In the genomic region with DNA sequence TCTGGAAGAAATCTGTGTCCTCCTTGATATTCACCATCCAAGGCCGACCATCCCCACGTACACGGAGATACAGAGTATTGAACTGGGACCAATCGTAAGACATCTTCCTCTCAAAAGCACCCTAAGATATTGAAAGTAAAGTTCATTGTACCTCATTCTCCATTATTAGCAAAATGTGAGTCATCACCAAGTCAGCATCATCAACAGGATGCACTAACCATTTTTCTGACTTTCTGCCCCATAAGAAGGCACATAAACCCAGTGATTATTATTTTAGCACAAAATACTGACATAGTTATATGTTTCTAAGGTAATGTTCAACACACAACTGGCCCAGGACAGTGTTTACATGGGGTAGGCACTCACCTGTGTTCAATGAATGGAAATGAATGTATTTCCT, we compare ENCODE assay signal across 27 cellular contexts. TPM values are rescaled to one million over a fixed set of nuclear protein-coding genes. Genes with fewer than 3 reads are reported as not detected.
DNase-seq lines count a peak whose midpoint lies in the region; ATAC-seq and TF ChIP-seq lines count a peak whose summit lies in the region.
"Had no signal": no experiment of that assay in that cellular context is flagged by ENCODE, and none has a peak within 500 bp of the region (broad histone marks: within the 10 kb centered on the region; RNA-seq: fewer than 3 reads in every experiment).

No MANE protein-coding gene starts in this region.

- H3K9me3 ChIP-seq in neutrophil (no peaks in the 10 kb centered on the region), hepatocyte (ENCODE audit: low read depth) (no peaks in the 10 kb centered on the region)
- H3K9me3 ChIP-seq in CD4-positive, alpha-beta T cell (ENCODE audit: control insufficient read depth, low read length), result no peaks in the 10 kb centered on the region
- H3K9me3 ChIP-seq: colonic mucosa, testis had no signal

- WGBS in hepatocyte (ENCODE audit: low lambda C conversion rate, missing lambda C conversion rate), result 94% methylated on average over 4 of the region's 4 CpGs

- peaks cover 25 to 35% of the 10 kb centered on the region in 2 experiments for H3K4me1 ChIP-seq in neutrophil (ENCODE audit: control insufficient read depth in 1 of 2, insufficient read depth in 1 of 2, low read depth in 1 of 2, low read length in 1 of 2)
- no peaks in the 10 kb centered on the region for H3K4me1 ChIP-seq in hepatocyte (ENCODE audit: insufficient read depth)
- H3K4me1 ChIP-seq: colonic mucosa, testis had no signal

- H3K36me3 Mint-ChIP-seq in activated naive CD4-positive, alpha-beta T cell treated with anti-CD3 and anti-CD28 coated beads, Interleukin-2, amount 50 U/mL, for 24 hours, result peaks cover 14% of the 10 kb centered on the region
- peaks cover 27% of the 10 kb centered on the region for H3K36me3 Mint-ChIP-seq in activated T-helper 2 cell treated with anti-CD3 and anti-CD28 coated beads, Interferon-gamma antibody, Interleukin-2, Interleukin-4, amounts not matched to agents 10 μg/mL and 5 μg/mL and 100 μg/mL, durations not matched to agents 14 hours and 24 hours and 36 hours (ENCODE audit: low read depth)
- H3K36me3 Mint-ChIP-seq in CD4-positive, alpha-beta T cell (ENCODE audit: low read depth), result peaks cover 41% of the 10 kb centered on the region

- no peak for ATAC-seq in GM21737 (IDR thresholded peaks at IDR 0.05; ENCODE audit: unreplicated experiment)
- ATAC-seq in CD4-positive, alpha-beta T cell (ENCODE audit: poor library complexity), result no peak
- ATAC-seq: left cardiac atrium; natural killer cell treated with Interleukin-12 subunit alpha and Interleukin-12 subunit beta and Interleukin-15 and Interleukin-18, amount 100 ng/mL, for 72 hours had no signal

- no peaks in the 10 kb centered on the region for H3K27me3 Mint-ChIP-seq in activated naive CD4-positive, alpha-beta T cell treated with anti-CD3 and anti-CD28 coated beads, Interleukin-2, amount 50 U/mL, for 24 hours
- H3K27me3 Mint-ChIP-seq in activated T-helper 2 cell treated with anti-CD3 and anti-CD28 coated beads, Interferon-gamma antibody, Interleukin-2, Interleukin-4, amounts not matched to agents 10 μg/mL and 5 μg/mL and 100 μg/mL, durations not matched to agents 14 hours and 24 hours and 36 hours (ENCODE audit: low read depth), result no peaks in the 10 kb centered on the region
- no peaks in the 10 kb centered on the region for H3K27me3 Mint-ChIP-seq in CD4-positive, alpha-beta T cell
- H3K27me3 Mint-ChIP-seq: natural killer cell treated with Interleukin-12 subunit alpha and Interleukin-12 subunit beta and Interleukin-15 and Interleukin-18, amount 100 ng/mL, for 72 hours had no signal

- H3K27me3 ChIP-seq in neutrophil (no peaks in the 10 kb centered on the region), hepatocyte (no peaks in the 10 kb centered on the region)
- no peaks in the 10 kb centered on the region for H3K27me3 ChIP-seq in CD4-positive, alpha-beta T cell (ENCODE audit: control insufficient read depth, insufficient read depth, low read length)
- H3K27me3 ChIP-seq: colonic mucosa, testis had no signal

- no peaks in the 10 kb centered on the region for H3K79me2 ChIP-seq in hepatocyte

- H3K27ac ChIP-seq in neutrophil, result peak overlapping the region; percentile 56
- H3K27ac ChIP-seq in hepatocyte, result no peak overlapping the region
- H3K27ac ChIP-seq in CD4-positive, alpha-beta T cell (ENCODE audit: low read depth, low read length), result no peak overlapping the region
- H3K27ac ChIP-seq: C4-2B, colonic mucosa, epithelial cell of prostate, skin epidermis, testis had no signal

- no peak overlapping the region for H2AFZ ChIP-seq in hepatocyte

- POLR2A ChIA-PET in CD4-positive, alpha-beta T cell (lab: Charles Lee), result no interaction called here

- H3K9me2 ChIP-seq in hepatocyte (replicated peaks; ENCODE audit: insufficient read depth), result no peaks in the 10 kb centered on the region

- CTCF ChIA-PET in CD4-positive, alpha-beta T cell (lab: Charles Lee), result no interaction called here

- no peak for TF ChIP-seq CTCF in neutrophil (IDR thresholded peaks at IDR 0.05)
- no peak for TF ChIP-seq CTCF in hepatocyte (IDR thresholded peaks at IDR 0.05; ENCODE audit: poor library complexity)
- no peak for TF ChIP-seq CTCF in CD4-positive, alpha-beta T cell (IDR thresholded peaks at IDR 0.05)

- peak overlapping the region; percentile 48 for H3K4me3 Mint-ChIP-seq in activated naive CD4-positive, alpha-beta T cell treated with anti-CD3 and anti-CD28 coated beads, Interleukin-2, amount 50 U/mL, for 24 hours
- no peak overlapping the region for H3K4me3 Mint-ChIP-seq in activated T-helper 2 cell treated with anti-CD3 and anti-CD28 coated beads, Interferon-gamma antibody, Interleukin-2, Interleukin-4, amounts not matched to agents 10 μg/mL and 5 μg/mL and 100 μg/mL, durations not matched to agents 14 hours and 24 hours and 36 hours (ENCODE audit: low read depth)
- no peak overlapping the region for H3K4me3 Mint-ChIP-seq in CD4-positive, alpha-beta T cell
- H3K4me3 Mint-ChIP-seq: natural killer cell treated with Interleukin-12 subunit alpha and Interleukin-12 subunit beta and Interleukin-15 and Interleukin-18, amount 100 ng/mL, for 72 hours had no signal

- H3K4me1 Mint-ChIP-seq in activated naive CD4-positive, alpha-beta T cell treated with anti-CD3 and anti-CD28 coated beads, Interleukin-2, amount 50 U/mL, for 24 hours, result peaks cover 32% of the 10 kb centered on the region
- H3K4me1 Mint-ChIP-seq in activated T-helper 2 cell treated with anti-CD3 and anti-CD28 coated beads, Interferon-gamma antibody, Interleukin-2, Interleukin-4, amounts not matched to agents 10 μg/mL and 5 μg/mL and 100 μg/mL, durations not matched to agents 14 hours and 24 hours and 36 hours (ENCODE audit: low read depth), result peaks cover 11% of the 10 kb centered on the region
- peaks cover 21% of the 10 kb centered on the region for H3K4me1 Mint-ChIP-seq in CD4-positive, alpha-beta T cell (ENCODE audit: low read depth)

- peak overlapping the region; percentile 19 for H3K27ac Mint-ChIP-seq in activated naive CD4-positive, alpha-beta T cell treated with anti-CD3 and anti-CD28 coated beads, Interleukin-2, amount 50 U/mL, for 24 hours
- peak overlapping the region; percentile 54 for H3K27ac Mint-ChIP-seq in activated T-helper 2 cell treated with anti-CD3 and anti-CD28 coated beads, Interferon-gamma antibody, Interleukin-2, Interleukin-4, amounts not matched to agents 10 μg/mL and 5 μg/mL and 100 μg/mL, durations not matched to agents 14 hours and 24 hours and 36 hours
- no peak overlapping the region for H3K27ac Mint-ChIP-seq in CD4-positive, alpha-beta T cell
- H3K27ac Mint-ChIP-seq: natural killer cell treated with Interleukin-12 subunit alpha and Interleukin-12 subunit beta and Interleukin-15 and Interleukin-18, amount 100 ng/mL, for 72 hours had no signal

- peaks cover 12% of the 10 kb centered on the region for H3K36me3 ChIP-seq in neutrophil
- H3K36me3 ChIP-seq in hepatocyte (replicated peaks; ENCODE audit: insufficient read depth, low read depth), result no peaks in the 10 kb centered on the region
- H3K36me3 ChIP-seq: colonic mucosa had no signal

- no peak overlapping the region for H3K4me2 ChIP-seq in hepatocyte

- intact Hi-C loops in activated T-helper 2 cell treated with anti-CD3 and anti-CD28 coated beads, Interferon-gamma antibody, Interleukin-2, Interleukin-4, amounts not matched to agents 10 μg/mL and 5 μg/mL and 100 μg/mL, durations not matched to agents 14 hours and 24 hours and 36 hours (cut with micrococcal nuclease), result no loop called here
- intact Hi-C loops in CD4-positive, alpha-beta T cell (cut with DNase I, micrococcal nuclease), result no loop called here

- no peak overlapping the region for H3K4me3 ChIP-seq in neutrophil (ENCODE audit: low read depth in 1 of 2, low read length in 1 of 2)
- H3K4me3 ChIP-seq in hepatocyte, result no peak overlapping the region
- H3K4me3 ChIP-seq: colonic mucosa, skin epidermis, testis had no signal

- H4K20me1 ChIP-seq in hepatocyte (ENCODE audit: insufficient read depth, poor library complexity, severe bottlenecking), result no peaks in the 10 kb centered on the region

- no peak for DNase-seq in activated naive CD4-positive, alpha-beta T cell (lab: John Stamatoyannopoulos, UW)
- peak; percentile 30 for DNase-seq in M059J (ENCODE audit: low read depth)
- no peak for DNase-seq in activated T-helper 2 cell treated with anti-CD3 and anti-CD28 coated beads, Interferon-gamma antibody, Interleukin-2, Interleukin-4, amounts not matched to agents 10 μg/mL and 5 μg/mL and 100 μg/mL, durations not matched to agents 14 hours and 24 hours and 36 hours (ENCODE audit: low spot score)
- DNase-seq in hepatocyte (ENCODE audit: low spot score), result no peak
- no peak for DNase-seq in CD4-positive, alpha-beta T cell
- DNase-seq: activated CD4-positive, alpha-beta T cell treated with anti-CD3 and anti-CD28 coated beads, Interleukin-2, amount 50 U/mL, for 1 hour; activated CD8-positive, alpha-beta memory T cell treated with anti-CD3 and anti-CD28 coated beads, Interleukin-2, amount 50 U/mL, for 48 hours; Calu3; colonic mucosa; DND-41; effector CD8-positive, alpha-beta T cell; hypothalamus; left cardiac atrium; mammary epithelial cell; NCI-H1048; NCI-H774; SIG-M5; stimulated activated naive CD4-positive, alpha-beta T cell; T-helper 9 cell; testis had no signal

- no peaks in the 10 kb centered on the region for H3K9me3 Mint-ChIP-seq in activated naive CD4-positive, alpha-beta T cell treated with anti-CD3 and anti-CD28 coated beads, Interleukin-2, amount 50 U/mL, for 24 hours
- no peaks in the 10 kb centered on the region for H3K9me3 Mint-ChIP-seq in activated T-helper 2 cell treated with anti-CD3 and anti-CD28 coated beads, Interferon-gamma antibody, Interleukin-2, Interleukin-4, amounts not matched to agents 10 μg/mL and 5 μg/mL and 100 μg/mL, durations not matched to agents 14 hours and 24 hours and 36 hours
- no peaks in the 10 kb centered on the region for H3K9me3 Mint-ChIP-seq in CD4-positive, alpha-beta T cell
- H3K9me3 Mint-ChIP-seq: natural killer cell treated with Interleukin-12 subunit alpha and Interleukin-12 subunit beta and Interleukin-15 and Interleukin-18, amount 100 ng/mL, for 72 hours had no signal

RNA-seq across cellular contexts. Expression of gene NDUFAF1, which starts 7.4 kb away (rescaled TPM):
- 25.0 and 30.6 TPM in 2 replicates for total RNA-seq in M059J (2014; rRNA removed; shearing (Covaris generic))
- 27.3 and 27.6 TPM in 2 replicates for total RNA-seq in activated T-helper 2 cell treated with anti-CD3 and anti-CD28 coated beads, Interferon-gamma antibody, Interleukin-2, Interleukin-4, amounts not matched to agents 10 μg/mL and 5 μg/mL and 100 μg/mL, durations not matched to agents 14 hours and 24 hours and 36 hours
- total RNA-seq in hepatocyte, result 22.9 and 29.1 TPM in 2 replicates
- 30.1 and 34.1 TPM in 2 replicates for polyA plus RNA-seq in hepatocyte
- total RNA-seq in CD4-positive, alpha-beta T cell, result 1 to 10 TPM; 2.0 to 2.3 TPM

RNA-seq across cellular contexts. Expression of gene RTF1, which starts 22.0 kb away (rescaled TPM):
- total RNA-seq in M059J (2014; rRNA removed; shearing (Covaris generic)), result 29.8 and 40.8 TPM in 2 replicates
- total RNA-seq in activated T-helper 2 cell treated with anti-CD3 and anti-CD28 coated beads, Interferon-gamma antibody, Interleukin-2, Interleukin-4, amounts not matched to agents 10 μg/mL and 5 μg/mL and 100 μg/mL, durations not matched to agents 14 hours and 24 hours and 36 hours, result 40.1 and 40.7 TPM in 2 replicates
- total RNA-seq in hepatocyte, result 30.7 and 34.1 TPM in 2 replicates
- 73.4 and 91.1 TPM in 2 replicates for polyA plus RNA-seq in hepatocyte
- total RNA-seq in CD4-positive, alpha-beta T cell, result 10 to 100 TPM; 29.9 to 34.2 TPM
